14 cellular contexts compared by ENCODE assay signal in the genomic region with DNA sequence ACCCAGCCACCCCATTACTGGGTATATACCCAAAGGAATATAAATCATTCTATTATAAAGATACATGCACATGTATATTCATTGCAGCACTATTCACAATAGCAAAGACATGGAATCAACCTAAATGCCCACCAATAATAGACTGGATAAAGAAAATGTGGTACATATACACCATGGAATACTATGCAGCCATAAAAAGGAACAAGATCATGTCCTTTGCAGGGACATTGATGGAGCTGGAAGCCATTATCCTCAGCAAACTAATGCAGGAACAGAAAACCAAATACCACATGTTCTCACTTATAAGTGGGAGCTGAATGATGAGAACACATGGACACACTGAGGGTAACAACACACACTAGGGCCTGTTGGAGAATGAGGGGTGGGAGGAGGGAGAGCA. TPM values are rescaled to one million over a fixed set of nuclear protein-coding genes. Genes with fewer than 3 reads are reported as not detected.
"Had no signal": no experiment of that assay in that cellular context is flagged by ENCODE, and none has a peak within 500 bp of the region (broad histone marks: within the 10 kb centered on the region; RNA-seq: fewer than 3 reads in every experiment).

No MANE protein-coding gene starts in this region.

RNA-seq across cellular contexts. Expression of gene MYOT, which starts 14.5 kb away (rescaled TPM):
- total RNA-seq: activated B cell treated with CpG ODN at 0.5 μM for 24 hours; activated CD4-positive, alpha-beta memory T cell treated with anti-CD3 and anti-CD28 coated beads for 36 hours; activated CD4-positive, alpha-beta memory T cell treated with anti-CD3 and anti-CD28 coated beads, Interleukin-2, amount 10 ng/mL, durations not matched to agents 7 days and 5 days; activated CD4-positive, alpha-beta T cell treated with anti-CD3 and anti-CD28 coated beads for 36 hours; activated CD4-positive, alpha-beta T cell treated with anti-CD3 and anti-CD28 coated beads, Interleukin-2, amount 10 ng/mL, durations not matched to agents 24 days and 14 days; activated CD4-positive, alpha-beta T cell treated with anti-CD3 and anti-CD28 coated beads, Interleukin-2, amount 10 ng/mL, durations not matched to agents 7 days and 5 days; activated CD8-positive, alpha-beta memory T cell treated with anti-CD3 and anti-CD28 coated beads for 36 hours; activated CD8-positive, alpha-beta memory T cell treated with anti-CD3 and anti-CD28 coated beads, Interleukin-2, amount 10 ng/mL, durations not matched to agents 7 days and 5 days; activated CD8-positive, alpha-beta T cell treated with anti-CD3 and anti-CD28 coated beads for 36 hours; activated CD8-positive, alpha-beta T cell treated with anti-CD3 and anti-CD28 coated beads, Interleukin-2, amount 10 ng/mL, durations not matched to agents 7 days and 5 days; T-helper 1 cell treated with Interleukin-12 subunit alpha and Interleukin-12 subunit beta and Interleukin-4 antibody, amounts not matched to agents 30 ng/mL and 1 ng/mL, for 36 hours; T-helper 17 cell; T-helper 2 cell treated with Interferon-gamma antibody and Interleukin-4, amounts not matched to agents 100 ng/mL and 5 ng/mL, for 36 hours; WTC11 had no signal

RNA-seq across cellular contexts. Expression of gene PKD2L2, which starts 36.1 kb away (rescaled TPM):
- total RNA-seq: activated B cell treated with CpG ODN at 0.5 μM for 24 hours; activated CD4-positive, alpha-beta memory T cell treated with anti-CD3 and anti-CD28 coated beads for 36 hours; activated CD4-positive, alpha-beta T cell treated with anti-CD3 and anti-CD28 coated beads, Interleukin-2, amount 10 ng/mL, durations not matched to agents 24 days and 14 days; activated CD4-positive, alpha-beta T cell treated with anti-CD3 and anti-CD28 coated beads, Interleukin-2, amount 10 ng/mL, durations not matched to agents 7 days and 5 days; activated CD8-positive, alpha-beta memory T cell treated with anti-CD3 and anti-CD28 coated beads for 36 hours; activated CD8-positive, alpha-beta T cell treated with anti-CD3 and anti-CD28 coated beads for 36 hours; activated CD8-positive, alpha-beta T cell treated with anti-CD3 and anti-CD28 coated beads, Interleukin-2, amount 10 ng/mL, durations not matched to agents 7 days and 5 days; T-helper 1 cell treated with Interleukin-12 subunit alpha and Interleukin-12 subunit beta and Interleukin-4 antibody, amounts not matched to agents 30 ng/mL and 1 ng/mL, for 36 hours; T-helper 17 cell; T-helper 2 cell treated with Interferon-gamma antibody and Interleukin-4, amounts not matched to agents 100 ng/mL and 5 ng/mL, for 36 hours; WTC11 had no signal
